Comparison of ENCODE assay signal across 12 cellular contexts in genomic region chr1:58812468-58812867, GRCh38. TPM values are rescaled to one million over a fixed set of nuclear protein-coding genes. Genes with fewer than 3 reads are reported as not detected.
DNase-seq lines count a peak whose midpoint lies in the region; ATAC-seq and TF ChIP-seq lines count a peak whose summit lies in the region.
"Had no signal": no experiment of that assay in that cellular context is flagged by ENCODE, and none has a peak within 500 bp of the region (broad histone marks: within the 10 kb centered on the region; RNA-seq: fewer than 3 reads in every experiment).

No MANE protein-coding gene starts in this region.

- peak overlapping the region; percentile 89 to 99 (median 93) for H3K27ac Mint-ChIP-seq in CD4-positive, alpha-beta memory T cell

- DNase-seq in CD4-positive, alpha-beta memory T cell: peak in 1 of 5 donors; percentile 38
- DNase-seq in M059J (ENCODE audit: low read depth): peak; percentile 13
- DNase-seq in epithelial cell of prostate (ENCODE audit: low read depth, low spot score): no peak
- no peak for DNase-seq in psoas muscle
- no peak for DNase-seq in tibial artery
- DNase-seq in H4 (ENCODE audit: low spot score): no peak
- DNase-seq in amygdala (lab: John Stamatoyannopoulos, UW): no peak
- DNase-seq: activated CD4-positive, alpha-beta T cell treated with anti-CD3 and anti-CD28 coated beads for 1 hour; AML-193; colonic mucosa; NCI-H2107 had no signal

- no peaks in the 10 kb centered on the region for H3K27me3 ChIP-seq in CD4-positive, alpha-beta memory T cell (ENCODE audit: insufficient read depth, low read length)
- H3K27me3 ChIP-seq in psoas muscle (ENCODE audit: insufficient read depth in 3 of 3, low read length in 2 of 3) (no peaks in the 10 kb centered on the region), tibial artery (no peaks in the 10 kb centered on the region)
- H3K27me3 ChIP-seq: colonic mucosa had no signal

- H3K4me1 Mint-ChIP-seq in CD4-positive, alpha-beta memory T cell: peaks cover 36 to 61% (median 50%) of the 10 kb centered on the region in 4 donors

- TF ChIP-seq CTCF in psoas muscle (IDR thresholded peaks at IDR 0.05) (no peak), tibial artery (IDR thresholded peaks at IDR 0.05) (no peak)

- H3K4me1 ChIP-seq in CD4-positive, alpha-beta memory T cell (ENCODE audit: insufficient read depth, low read length): peaks cover 51% of the 10 kb centered on the region
- H3K4me1 ChIP-seq in psoas muscle (no peaks in the 10 kb centered on the region), tibial artery (peaks cover 0 to 35% (median 17%) of the 10 kb centered on the region in 4 donors)

- peak overlapping the region; percentile 14 to 58 (median 40) for H3K4me3 Mint-ChIP-seq in CD4-positive, alpha-beta memory T cell

- H3K27ac ChIP-seq in CD4-positive, alpha-beta memory T cell (ENCODE audit: low read depth, low read length): peak overlapping the region; percentile 55
- H3K27ac ChIP-seq in epithelial cell of prostate (peak overlapping the region; percentile 95), psoas muscle (peak overlapping the region; percentile 32), tibial artery (peak overlapping the region in 1 of 2 donors; percentile 84)
- H3K27ac ChIP-seq: colonic mucosa had no signal

- H3K4me3 ChIP-seq in CD4-positive, alpha-beta memory T cell (ENCODE audit: low read length in 2 of 2): no peak overlapping the region
- H3K4me3 ChIP-seq in psoas muscle (no peak overlapping the region), tibial artery (no peak overlapping the region)
- H3K4me3 ChIP-seq: colonic mucosa had no signal

- H3K36me3 Mint-ChIP-seq in CD4-positive, alpha-beta memory T cell: peaks cover 0 to 4% of the 10 kb centered on the region in 2 donors

- H3K9me3 Mint-ChIP-seq in CD4-positive, alpha-beta memory T cell: no peaks in the 10 kb centered on the region

- H3K9me3 ChIP-seq in CD4-positive, alpha-beta memory T cell (ENCODE audit: control insufficient read depth in 1 of 2, low read length in 2 of 2): no peaks in the 10 kb centered on the region
- H3K9me3 ChIP-seq in psoas muscle (no peaks in the 10 kb centered on the region), tibial artery (no peaks in the 10 kb centered on the region)
- H3K9me3 ChIP-seq: colonic mucosa had no signal

- CTCF ChIA-PET in CD4-positive, alpha-beta memory T cell (lab: Charles Lee; ENCODE audit: partially characterized antibody): interaction anchor here (1.0 kb wide), 1 partner anchor 29 kb away, joined by 3 read pairs; the partner anchor contains the start of gene JUN

- POLR2A ChIA-PET in CD4-positive, alpha-beta memory T cell (lab: Charles Lee; ENCODE audit: partially characterized antibody): interaction anchor here (0.9 to 3.6 kb wide), 2 partner anchors 17 to 27 kb away, joined by 5 to 91 read pairs; partner anchors contain the start of gene JUN

- no peaks in the 10 kb centered on the region for H3K27me3 Mint-ChIP-seq in CD4-positive, alpha-beta memory T cell

- intact Hi-C loops in CD4-positive, alpha-beta memory T cell (cut with micrococcal nuclease): loop anchor here (10.0 kb wide), 2 partner anchors 132 to 482 kb away; partner anchors contain the start of gene FGGY
- intact Hi-C loops in psoas muscle (cut with DNase I) (no loop called here), tibial artery (cut with DNase I; ENCODE audit: low total_unique reads) (no loop called here)

- H3K36me3 ChIP-seq in CD4-positive, alpha-beta memory T cell (ENCODE audit: insufficient read depth, low read length): no peaks in the 10 kb centered on the region
- H3K36me3 ChIP-seq in psoas muscle (ENCODE audit: insufficient read depth in 1 of 2, low read depth in 1 of 2) (no peaks in the 10 kb centered on the region), tibial artery (no peaks in the 10 kb centered on the region)
- H3K36me3 ChIP-seq: colonic mucosa had no signal

- ATAC-seq in psoas muscle: no peak
- ATAC-seq in HG03571 (IDR thresholded peaks at IDR 0.05; ENCODE audit: unreplicated experiment): no peak

- 69 to 77% (median 76%) methylated on average over 3 of the region's 3 CpGs for WGBS in psoas muscle, 3 donors

RNA-seq across cellular contexts. Expression of gene JUN, which starts 28.6 kb away (rescaled TPM):
- 10 to 100 TPM; 19.0 TPM for total RNA-seq in CD4-positive, alpha-beta memory T cell
- polyA plus RNA-seq in CD4-positive, alpha-beta memory T cell: 10 to 100 TPM; 40.4 to 56.7 TPM
- 49.3 and 85.5 TPM in 2 replicates for total RNA-seq in M059J (2014; rRNA removed; shearing (Covaris generic))
- 100 to 1,000 TPM in 3 of 4 donors, 10 to 100 TPM in 1; 93.8 to 213 (median 164) TPM for total RNA-seq in psoas muscle
- polyA plus RNA-seq in psoas muscle: 100 to 1,000 TPM in 1 of 3 donors, 10 to 100 TPM in 2; 40.1 to 137 (median 60.0) TPM
- 23.2 and 29.4 TPM in 2 replicates for total RNA-seq in H4 (2014; rRNA removed; shearing (Covaris generic))
